In the genomic region with DNA sequence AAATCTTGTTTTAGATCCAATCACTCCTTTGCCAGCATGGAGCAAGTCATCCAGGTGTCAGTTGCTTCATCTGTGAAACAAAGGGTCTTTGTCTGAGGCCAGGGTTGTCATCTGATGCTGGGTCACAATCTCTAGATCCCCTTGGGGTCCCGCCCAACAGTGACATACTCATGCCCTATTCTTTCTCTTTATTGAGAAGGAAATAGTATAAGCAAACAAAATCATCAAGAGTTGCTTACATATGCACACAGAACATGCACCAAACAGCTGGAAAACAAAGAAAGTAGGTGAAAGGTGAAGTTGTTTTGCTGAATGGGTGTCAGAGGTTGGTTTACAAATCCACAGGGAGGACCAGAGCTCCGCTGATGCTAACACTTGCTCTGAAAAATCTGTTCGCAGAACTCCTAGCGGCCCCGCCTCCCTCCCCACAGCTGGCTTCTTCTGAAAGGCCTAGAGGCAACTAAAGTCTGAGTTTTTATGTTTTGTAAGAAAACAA, we compare ENCODE assay signal across 9 cellular contexts.
DNase-seq lines count a peak whose midpoint lies in the region; ATAC-seq lines count a peak whose summit lies in the region.
"Had no signal": no experiment of that assay in that cellular context is flagged by ENCODE, and none has a peak within 500 bp of the region (broad histone marks: within the 10 kb centered on the region; RNA-seq: fewer than 3 reads in every experiment).

No MANE protein-coding gene starts in this region.

- H3K27ac ChIP-seq in HUES64 (ENCODE audit: low read depth, low read length): peak overlapping the region; percentile 91; the same call in 1 of the 2 replicates
- H3K27ac ChIP-seq: coronary artery had no signal

- no peaks in the 10 kb centered on the region for H3K9me3 ChIP-seq in HUES64 (ENCODE audit: insufficient read depth, low read depth, low read length)
- no peaks in the 10 kb centered on the region for H3K9me3 ChIP-seq in adipocyte (ENCODE audit: control insufficient read depth, low read length)

- H3K36me3 Mint-ChIP-seq in stimulated activated memory B cell treated with anti-CD40 and anti-IgM and Interleukin-4, amounts not matched to agents 10 μg/mL and 1 μg/mL and 100 μg/mL, for 72 hours: no peaks in the 10 kb centered on the region

- H3K9ac ChIP-seq in HUES64 (ENCODE audit: low read depth, low read length) (no peak overlapping the region), adipocyte (ENCODE audit: low read length) (no peak overlapping the region)

- H3K27ac Mint-ChIP-seq in stimulated activated memory B cell treated with anti-CD40 and anti-IgM and Interleukin-4, amounts not matched to agents 10 μg/mL and 1 μg/mL and 100 μg/mL, for 72 hours: no peak overlapping the region

- intact Hi-C loops in left ventricle myocardium superior (cut with micrococcal nuclease): no loop called here

- no peak overlapping the region for H3K4me3 Mint-ChIP-seq in stimulated activated memory B cell treated with anti-CD40 and anti-IgM and Interleukin-4, amounts not matched to agents 10 μg/mL and 1 μg/mL and 100 μg/mL, for 72 hours

- no peaks in the 10 kb centered on the region for H3K9me3 Mint-ChIP-seq in stimulated activated memory B cell treated with anti-CD40 and anti-IgM and Interleukin-4, amounts not matched to agents 10 μg/mL and 1 μg/mL and 100 μg/mL, for 72 hours

- H3K27me3 ChIP-seq in HUES64 (ENCODE audit: insufficient read depth, low read length) (no peaks in the 10 kb centered on the region), adipocyte (replicated peaks; ENCODE audit: control insufficient read depth, insufficient read depth, low read length) (no peaks in the 10 kb centered on the region)

- H3K36me3 ChIP-seq in HUES64 (ENCODE audit: insufficient read depth, low read length): no peaks in the 10 kb centered on the region
- H3K36me3 ChIP-seq in adipocyte (ENCODE audit: control insufficient read depth, insufficient read depth, low read length, severe bottlenecking): no peaks in the 10 kb centered on the region

- no peak overlapping the region for H3K4me3 ChIP-seq in HUES64 (ENCODE audit: low read length)
- no peak overlapping the region for H3K4me3 ChIP-seq in adipocyte (ENCODE audit: low read length)
- H3K4me3 ChIP-seq: coronary artery had no signal

- peak; percentile 57 for DNase-seq in adipocyte (ENCODE audit: low read depth)
- peak; percentile 71 for DNase-seq in left ventricle myocardium superior
- DNase-seq in renal cortical epithelial cell (ENCODE audit: low read depth): peak; percentile 35
- DNase-seq in activated CD8-positive, alpha-beta memory T cell treated with anti-CD3 and anti-CD28 coated beads, Interleukin-2, amount 50 U/mL, for 4 hours: no peak
- no peak for DNase-seq in NCI-H82 treated with DMSO at 0.1 percent for 48 hours (lab: John Stamatoyannopoulos, UW; ENCODE audit: unreplicated experiment)
- DNase-seq: activated gamma-delta T cell had no signal

- ATAC-seq in left ventricle myocardium superior: peak; percentile 89
- no peak for ATAC-seq in stimulated activated memory B cell treated with anti-CD40 and anti-IgM and Interleukin-4, amounts not matched to agents 10 μg/mL and 1 μg/mL and 100 μg/mL, for 72 hours

- peaks cover 2% of the 10 kb centered on the region for H3K27me3 Mint-ChIP-seq in stimulated activated memory B cell treated with anti-CD40 and anti-IgM and Interleukin-4, amounts not matched to agents 10 μg/mL and 1 μg/mL and 100 μg/mL, for 72 hours

- 0% methylated on average over 4 of the region's 5 CpGs for WGBS in HUES64

- peaks cover 12% of the 10 kb centered on the region for H3K4me1 Mint-ChIP-seq in stimulated activated memory B cell treated with anti-CD40 and anti-IgM and Interleukin-4, amounts not matched to agents 10 μg/mL and 1 μg/mL and 100 μg/mL, for 72 hours

- peaks cover 26% of the 10 kb centered on the region for H3K4me1 ChIP-seq in HUES64 (ENCODE audit: insufficient read depth, low read length)
- peaks cover 37% of the 10 kb centered on the region for H3K4me1 ChIP-seq in adipocyte (ENCODE audit: control insufficient read depth, insufficient read depth, low read length)

Comparison
In these comparisons a context has a peak if more than half of its experiments do, and no peak if none do; other contexts are left out.
1. DNase-seq: peak in adipocyte (single experiment), left ventricle myocardium superior (single experiment) and renal cortical epithelial cell (single experiment); none in activated CD8-positive, alpha-beta memory T cell treated with anti-CD3 and anti-CD28 coated beads, Interleukin-2, amount 50 U/mL, for 4 hours (single experiment) and NCI-H82 treated with DMSO at 0.1 percent for 48 hours (single experiment).